ENCODE assay signal across 2 cellular contexts in the genomic region with DNA sequence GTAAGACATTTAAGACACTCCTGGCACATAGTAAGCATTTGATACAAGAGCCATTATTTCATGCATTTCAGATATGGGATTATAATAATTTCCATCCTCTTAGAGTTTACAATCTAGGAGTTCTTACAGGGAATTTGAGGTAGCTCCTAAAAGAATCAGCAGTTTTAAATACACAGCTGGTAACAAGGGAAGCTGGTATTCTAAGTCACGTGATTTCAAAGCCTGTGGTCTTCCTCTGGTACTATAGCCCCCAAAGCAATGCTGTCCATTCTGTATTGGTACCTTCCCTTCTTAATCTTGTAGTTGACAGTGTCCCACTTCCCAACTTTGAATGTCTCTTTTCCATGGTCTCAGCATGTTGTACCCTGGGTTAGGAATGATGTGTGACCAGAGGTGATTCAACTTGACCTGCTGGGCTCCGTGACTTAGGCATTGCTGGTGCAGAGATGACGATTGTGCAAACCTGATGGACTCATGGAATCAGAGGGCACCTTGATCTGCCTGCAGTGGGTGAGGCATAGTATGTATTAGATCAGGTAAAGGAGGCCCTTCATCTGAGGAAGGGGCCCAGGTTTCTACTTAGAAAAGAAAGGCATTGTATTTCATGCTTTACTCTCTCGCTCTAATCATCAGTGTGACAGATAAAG.
A peak's percentile ranks its signal among the peaks of the same experiment; 100 is the strongest.
TF ChIP-seq lines count a peak whose summit lies in the region.

No MANE protein-coding gene starts in this region.

TF ChIP-seq in GM12891, 5 proteins besides CTCF, POLR2A, EP300 and RAD21 (continued from another document):
- TF ChIP-seq TAF1 (IDR thresholded peaks at IDR 0.05; ENCODE audit: low read depth, low read length) (no peak), PAX5 (IDR thresholded peaks at IDR 0.05; ENCODE audit: insufficient read depth, low read length, severe bottlenecking) (no peak), POU2F2 (IDR thresholded peaks at IDR 0.05; ENCODE audit: low read depth, low read length) (no peak)

TF ChIP-seq in K562, 482 proteins besides CTCF, POLR2A, EP300 and RAD21:
- TF ChIP-seq, protein P1, sequence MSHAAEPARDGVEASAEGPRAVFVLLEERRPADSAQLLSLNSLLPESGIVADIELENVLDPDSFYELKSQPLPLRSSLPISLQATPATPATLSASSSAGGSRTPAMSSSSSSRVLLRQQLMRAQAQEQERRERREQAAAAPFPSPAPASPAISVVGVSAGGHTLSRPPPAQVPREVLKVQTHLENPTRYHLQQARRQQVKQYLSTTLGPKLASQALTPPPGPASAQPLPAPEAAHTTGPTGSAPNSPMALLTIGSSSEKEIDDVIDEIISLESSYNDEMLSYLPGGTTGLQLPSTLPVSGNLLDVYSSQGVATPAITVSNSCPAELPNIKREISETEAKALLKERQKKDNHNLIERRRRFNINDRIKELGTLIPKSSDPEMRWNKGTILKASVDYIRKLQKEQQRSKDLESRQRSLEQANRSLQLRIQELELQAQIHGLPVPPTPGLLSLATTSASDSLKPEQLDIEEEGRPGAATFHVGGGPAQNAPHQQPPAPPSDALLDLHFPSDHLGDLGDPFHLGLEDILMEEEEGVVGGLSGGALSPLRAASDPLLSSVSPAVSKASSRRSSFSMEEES (CRISPR knock-in tag; IDR thresholded peaks at IDR 0.05) = peak; percentile 73
- 0 out of 2 replicates have a peak, but pooled peaks have one; percentile 11 for TF ChIP-seq RAD51 (IDR thresholded peaks at IDR 0.05; ENCODE audit: borderline replicate concordance, low read depth)
- no peak for TF ChIP-seq FOXK1 (CRISPR knock-in tag; IDR thresholded peaks at IDR 0.05; ENCODE audit: borderline replicate concordance)
- no peak for TF ChIP-seq ARNT (IDR thresholded peaks at IDR 0.05)
- TF ChIP-seq, protein P2, sequence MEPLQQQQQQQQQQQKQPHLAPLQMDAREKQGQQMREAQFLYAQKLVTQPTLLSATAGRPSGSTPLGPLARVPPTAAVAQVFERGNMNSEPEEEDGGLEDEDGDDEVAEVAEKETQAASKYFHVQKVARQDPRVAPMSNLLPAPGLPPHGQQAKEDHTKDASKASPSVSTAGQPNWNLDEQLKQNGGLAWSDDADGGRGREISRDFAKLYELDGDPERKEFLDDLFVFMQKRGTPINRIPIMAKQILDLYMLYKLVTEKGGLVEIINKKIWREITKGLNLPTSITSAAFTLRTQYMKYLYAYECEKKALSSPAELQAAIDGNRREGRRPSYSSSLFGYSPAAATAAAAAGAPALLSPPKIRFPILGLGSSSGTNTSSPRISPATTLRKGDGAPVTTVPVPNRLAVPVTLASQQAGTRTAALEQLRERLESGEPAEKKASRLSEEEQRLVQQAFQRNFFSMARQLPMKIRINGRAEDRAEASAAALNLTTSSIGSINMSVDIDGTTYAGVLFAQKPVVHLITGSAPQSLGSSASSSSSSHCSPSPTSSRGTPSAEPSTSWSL (CRISPR knock-in tag; IDR thresholded peaks at IDR 0.05; ENCODE audit: borderline replicate concordance) = no peak
- no peak for TF ChIP-seq BDP1 (IDR thresholded peaks at IDR 0.05; ENCODE audit: insufficient read depth, insufficient read length)
